ENCODE assay signal across 10 cellular contexts in genomic region chr3:141498592-141499223, GRCh38. TPM values are rescaled to one million over a fixed set of nuclear protein-coding genes. Genes with fewer than 3 reads are reported as not detected.
DNase-seq lines count a peak whose midpoint lies in the region; ATAC-seq and TF ChIP-seq lines count a peak whose summit lies in the region.
"Had no signal": no experiment of that assay in that cellular context is flagged by ENCODE, and none has a peak within 500 bp of the region (broad histone marks: within the 10 kb centered on the region; RNA-seq: fewer than 3 reads in every experiment).

No MANE protein-coding gene starts in this region.

- no peak for TF ChIP-seq CTCF in foreskin keratinocyte (conservative IDR thresholded peaks at IDR 0.05)
- TF ChIP-seq CTCF in foreskin fibroblast (IDR thresholded peaks at IDR 0.05; ENCODE audit: low read depth, low read length) = no peak

- no peaks in the 10 kb centered on the region for H3K27me3 ChIP-seq in foreskin keratinocyte
- H3K27me3 ChIP-seq: thyroid gland had no signal

- H3K4me1 ChIP-seq in foreskin keratinocyte = no peaks in the 10 kb centered on the region
- H3K4me1 ChIP-seq: thyroid gland had no signal

- H3K27ac ChIP-seq in foreskin keratinocyte = no peak overlapping the region
- H3K27ac ChIP-seq: C4-2B, thyroid gland had no signal

- DNase-seq in Ammon's horn (ENCODE audit: low spot score) = peak; percentile 41
- peak; percentile 88 for DNase-seq in activated CD4-positive, alpha-beta T cell treated with anti-CD3 and anti-CD28 coated beads for 48 hours
- DNase-seq in foreskin keratinocyte = no peak
- DNase-seq in stimulated activated CD8-positive, alpha-beta memory T cell treated with anti-CD3 and anti-CD28 coated beads, Interleukin-15, amount 100 ng/mL, for 24 hours (ENCODE audit: low read depth) = peak; percentile 56
- no peak for DNase-seq in midbrain (lab: John Stamatoyannopoulos, UW)
- DNase-seq in foreskin fibroblast = no peak

- peak; percentile 86 for ATAC-seq in GM19467 (IDR thresholded peaks at IDR 0.05; ENCODE audit: unreplicated experiment)
- peak; percentile 93 for ATAC-seq in HG03565 (IDR thresholded peaks at IDR 0.05; ENCODE audit: unreplicated experiment)
- ATAC-seq in foreskin keratinocyte = peak; percentile 57

- no peak overlapping the region for H3K4me3 ChIP-seq in foreskin fibroblast (ENCODE audit: low read depth in 1 of 2, low read length in 2 of 2)
- H3K4me3 ChIP-seq: thyroid gland had no signal

RNA-seq across cellular contexts. Expression of gene RASA2, which starts 11.9 kb away (rescaled TPM):
- total RNA-seq in foreskin keratinocyte = 10.1 and 10.4 TPM in 2 replicates
- 1.7 and 2.3 TPM in 2 replicates for polyA plus RNA-seq in foreskin keratinocyte

Comparison
In these comparisons a context has a peak if more than half of its experiments do, and no peak if none do; other contexts are left out.
1. DNase-seq: peak in Ammon's horn (single experiment), activated CD4-positive, alpha-beta T cell treated with anti-CD3 and anti-CD28 coated beads for 48 hours (single experiment) and stimulated activated CD8-positive, alpha-beta memory T cell treated with anti-CD3 and anti-CD28 coated beads, Interleukin-15, amount 100 ng/mL, for 24 hours (single experiment); none in foreskin keratinocyte (0 of 2), midbrain (single experiment) and foreskin fibroblast (0 of 2).
2. Peak in every context shown above with its lines, with median percentiles within 50 percentile points of each other: ATAC-seq.